Comparison of ENCODE assay signal across 21 cellular contexts in genomic region chr14:92605274-92605940, GRCh38.
DNase-seq lines count a peak whose midpoint lies in the region; ATAC-seq, FAIRE-seq and TF ChIP-seq lines count a peak whose summit lies in the region.
"Had no signal": no experiment of that assay in that cellular context is flagged by ENCODE, and none has a peak within 500 bp of the region (broad histone marks: within the 10 kb centered on the region; RNA-seq: fewer than 3 reads in every experiment).

No MANE protein-coding gene starts in this region.

- no peak overlapping the region for H3K4me3 ChIP-seq in GM12878
- H3K4me3 ChIP-seq in stomach smooth muscle (ENCODE audit: low read length in 2 of 2) = no peak overlapping the region
- H3K4me3 ChIP-seq: GM23338 had no signal

- DNase-seq in GM12878 (ENCODE audit: low read depth, low spot score) (no peak), immature natural killer cell (no peak), HTR-8/SVneo (ENCODE audit: insufficient read length, low spot score) (no peak), A172 (ENCODE audit: low spot score) (no peak), T-cell (no peak)
- DNase-seq in natural killer cell treated with Interleukin-12 subunit alpha and Interleukin-12 subunit beta and Interleukin-15 and Interleukin-18, amount 100 ng/mL, for 72 hours (ENCODE audit: low spot score) = no peak
- DNase-seq: ACHN; Caco-2; CD4-positive, alpha-beta T cell; HCEC 1CT; IMR-90 had no signal

- no peak overlapping the region for H2AFZ ChIP-seq in GM12878 (ENCODE audit: control insufficient read depth, low read depth, low read length)
- H2AFZ ChIP-seq: GM23338 had no signal

- SMC1A ChIA-PET in GM12878 (lab: Charles Lee; ENCODE audit: uncharacterized antibody, unreplicated experiment) = interaction anchor here (0.7 to 1.1 kb wide), 2 partner anchors 21 to 40 kb away, joined by 3 read pairs; no protein-coding TSS in a partner anchor

- peaks cover 57 to 84% of the 10 kb centered on the region in 2 donors for H3K4me1 Mint-ChIP-seq in immature natural killer cell
- H3K4me1 Mint-ChIP-seq in natural killer cell treated with Interleukin-12 subunit alpha and Interleukin-12 subunit beta and Interleukin-15 and Interleukin-18, amount 100 ng/mL, for 72 hours (ENCODE audit: low read depth in 2 of 2) = peaks cover 56 to 58% of the 10 kb centered on the region in 2 donors
- H3K4me1 Mint-ChIP-seq in T-cell = peaks cover 28 to 44% (median 34%) of the 10 kb centered on the region in 3 donors
- H3K4me1 Mint-ChIP-seq: GM23338 had no signal

- H3K36me3 ChIP-seq in GM12878 (ENCODE audit: control insufficient read depth in 2 of 2, insufficient read depth in 2 of 2, low read length in 1 of 2) = no peaks in the 10 kb centered on the region
- H3K36me3 ChIP-seq in stomach smooth muscle (ENCODE audit: control insufficient read depth in 2 of 2, insufficient read depth in 2 of 2, low read length in 2 of 2) = no peaks in the 10 kb centered on the region

- no peaks in the 10 kb centered on the region for H3K27me3 ChIP-seq in GM12878 (replicated peaks in 1 of 2; ENCODE audit: control insufficient read depth in 2 of 2, insufficient read depth in 2 of 2, low read length in 1 of 2)
- H3K27me3 ChIP-seq in stomach smooth muscle (ENCODE audit: control insufficient read depth in 1 of 2, insufficient read depth in 2 of 2, low read length in 2 of 2) = no peaks in the 10 kb centered on the region

- CTCF ChIA-PET in GM12878 (lab: Yijun Ruan, JAX) = interaction anchor here (0.6 to 0.8 kb wide), 2 partner anchors 11 to 91 kb away, joined by 3 read pairs; no protein-coding TSS in a partner anchor
- CTCF ChIA-PET in T-cell (lab: Charles Lee) = no interaction called here

- no peak for TF ChIP-seq POLR2A in GM12878 (IDR thresholded peaks at IDR 0.05; ENCODE audit: low read depth, low read length)

- TF ChIP-seq CTCF in GM12878 (IDR thresholded peaks at IDR 0.05 in 2 of 3, conservative IDR thresholded peaks at IDR 0.05 in 1 of 3; ENCODE audit: control insufficient read depth in 2 of 3, extremely low read depth in 1 of 3, insufficient read depth in 1 of 3, low read depth in 3 of 3, low read length in 3 of 3) = no peak

- H3K79me2 ChIP-seq in GM12878 (ENCODE audit: control insufficient read depth, insufficient read depth, low read length) = no peaks in the 10 kb centered on the region

- in situ Hi-C loops in GM12878 (cut with MboI) = no loop called here

- 97% methylated on average over 5 of the region's 5 CpGs for WGBS in GM12878 (ENCODE audit: insufficient coverage, insufficient replicate concordance, low lambda C conversion rate, missing lambda C conversion rate)

- no peak for TF ChIP-seq RAD21 in GM12878 (IDR thresholded peaks at IDR 0.05; ENCODE audit: insufficient read depth, low read depth, low read length)

- intact Hi-C loops in GM12878 (cut with micrococcal nuclease; ENCODE audit: unreplicated experiment) = no loop called here

- peak overlapping the region in 5 of 6 donors; percentile 18 to 81 (median 26) for H3K27ac Mint-ChIP-seq in immature natural killer cell
- peak overlapping the region; percentile 31 to 86 for H3K27ac Mint-ChIP-seq in natural killer cell treated with Interleukin-12 subunit alpha and Interleukin-12 subunit beta and Interleukin-15 and Interleukin-18, amount 100 ng/mL, for 72 hours
- no peak overlapping the region for H3K27ac Mint-ChIP-seq in T-cell
- H3K27ac Mint-ChIP-seq: CD4-positive, alpha-beta T cell; GM23338 had no signal

- H3K9ac ChIP-seq in GM12878 (ENCODE audit: control insufficient read depth, insufficient read depth, low read length) = no peak overlapping the region
- H3K9ac ChIP-seq in stomach smooth muscle (ENCODE audit: low read length in 2 of 2) = no peak overlapping the region

- H3K36me3 Mint-ChIP-seq in immature natural killer cell (peaks cover 7 to 11% (median 9%) of the 10 kb centered on the region in 3 donors), T-cell (peaks cover 5% of the 10 kb centered on the region)
- H3K36me3 Mint-ChIP-seq in natural killer cell treated with Interleukin-12 subunit alpha and Interleukin-12 subunit beta and Interleukin-15 and Interleukin-18, amount 100 ng/mL, for 72 hours = peaks cover 17% of the 10 kb centered on the region

- BruUV-seq in GM12878 (replicated peaks; lab: Mats Ljungman, UMichigan) = TSS peak; percentile 35

- no peak overlapping the region for H3K4me2 ChIP-seq in GM12878 (ENCODE audit: control insufficient read depth, insufficient read depth)
- H3K4me2 ChIP-seq: GM23338 had no signal

- no peaks in the 10 kb centered on the region; the same call in 1 of the 2 replicates for H3K4me1 ChIP-seq in GM12878 (ENCODE audit: control insufficient read depth, insufficient read depth, low read length)
- peaks cover 56% of the 10 kb centered on the region for H3K4me1 ChIP-seq in stomach smooth muscle (ENCODE audit: control insufficient read depth, insufficient read depth, low read length)
- H3K4me1 ChIP-seq: Caco-2 had no signal

- H3K4me3 Mint-ChIP-seq in immature natural killer cell (no peak overlapping the region), T-cell (no peak overlapping the region)
- H3K4me3 Mint-ChIP-seq in natural killer cell treated with Interleukin-12 subunit alpha and Interleukin-12 subunit beta and Interleukin-15 and Interleukin-18, amount 100 ng/mL, for 72 hours = no peak overlapping the region
- H3K4me3 Mint-ChIP-seq: CD4-positive, alpha-beta T cell; GM23338 had no signal

- RAD21 ChIA-PET in GM12878 (lab: Charles Lee; ENCODE audit: unreplicated experiment) = interaction anchor here (0.7 kb wide), 1 partner anchor 190 kb away, joined by 3 read pairs; no protein-coding TSS in a partner anchor

- no peak overlapping the region for H3K27ac ChIP-seq in GM12878 (ENCODE audit: control insufficient read depth, insufficient read depth)
- peak overlapping the region; percentile 99 for H3K27ac ChIP-seq in stomach smooth muscle (ENCODE audit: low read length)
- H3K27ac ChIP-seq: C4-2B, HL-60 had no signal

- H3K27me3 Mint-ChIP-seq in immature natural killer cell (ENCODE audit: low read depth in 3 of 3) = peaks cover 4 to 12% (median 9%) of the 10 kb centered on the region in 3 donors
- H3K27me3 Mint-ChIP-seq in natural killer cell treated with Interleukin-12 subunit alpha and Interleukin-12 subunit beta and Interleukin-15 and Interleukin-18, amount 100 ng/mL, for 72 hours = no peaks in the 10 kb centered on the region
- H3K27me3 Mint-ChIP-seq in T-cell = no peaks in the 10 kb centered on the region
- H3K27me3 Mint-ChIP-seq: CD4-positive, alpha-beta T cell had no signal

- ATAC-seq in GM12878 (no peak), HG03354 (IDR thresholded peaks at IDR 0.05; ENCODE audit: poor library complexity, severe bottlenecking, unreplicated experiment) (no peak), T-cell (replicated peaks in 1 of 4) (no peak)
- no peak for ATAC-seq in natural killer cell treated with Interleukin-12 subunit alpha and Interleukin-12 subunit beta and Interleukin-15 and Interleukin-18, amount 100 ng/mL, for 72 hours
- ATAC-seq: GM23338 had no signal

- TF ChIP-seq EP300 in GM12878 (IDR thresholded peaks at IDR 0.05; ENCODE audit: borderline replicate concordance in 1 of 2, control insufficient read depth in 1 of 2, low read depth in 2 of 2, low read length in 2 of 2) = no peak

- H3K9me3 ChIP-seq in GM12878 (replicated peaks; ENCODE audit: control insufficient read depth, insufficient read depth, low read length) (no peaks in the 10 kb centered on the region; the same call in 2 of the 3 replicates), stomach smooth muscle (ENCODE audit: control insufficient read depth in 2 of 2, low read length in 2 of 2) (peaks cover 3 to 10% of the 10 kb centered on the region in 2 donors)
- H3K9me3 ChIP-seq: Caco-2 had no signal

- H4K20me1 ChIP-seq in GM12878 (ENCODE audit: control insufficient read depth, insufficient read depth) = no peaks in the 10 kb centered on the region

- no peak for FAIRE-seq in GM12878 (lab: Jason Lieb, UNC)
- no peak for FAIRE-seq in HTR-8/SVneo (lab: Jason Lieb, UNC)
- FAIRE-seq: A204.1, D721Med, G401.6, GM12892, H54 had no signal

- POLR2A ChIA-PET in GM12878 (lab: Charles Lee) = interaction anchor here (0.6 kb wide), 1 partner anchor 494 kb away, joined by 3 read pairs; no protein-coding TSS in a partner anchor
- POLR2A ChIA-PET in T-cell (lab: Charles Lee) = no interaction called here

- no peaks in the 10 kb centered on the region for H3K9me3 Mint-ChIP-seq in immature natural killer cell
- H3K9me3 Mint-ChIP-seq in natural killer cell treated with Interleukin-12 subunit alpha and Interleukin-12 subunit beta and Interleukin-15 and Interleukin-18, amount 100 ng/mL, for 72 hours = no peaks in the 10 kb centered on the region
- H3K9me3 Mint-ChIP-seq in T-cell = no peaks in the 10 kb centered on the region
- H3K9me3 Mint-ChIP-seq: CD4-positive, alpha-beta T cell; GM23338 had no signal

TF ChIP-seq in GM12878, 131 proteins besides CTCF, POLR2A, EP300 and RAD21 (continues in another document):
- TF ChIP-seq ZNF592 (IDR thresholded peaks at IDR 0.05) (no peak), NR2F1 (conservative IDR thresholded peaks at IDR 0.05) (no peak), FOXM1 (IDR thresholded peaks at IDR 0.05; ENCODE audit: low read depth, low read length) (no peak), CREM (IDR thresholded peaks at IDR 0.05; ENCODE audit: low read depth) (no peak)

Comparison
In these comparisons a context has a peak if more than half of its experiments do, and no peak if none do; other contexts are left out.
1. H3K27ac Mint-ChIP-seq: peak in immature natural killer cell (5 of 6) and natural killer cell treated with Interleukin-12 subunit alpha and Interleukin-12 subunit beta and Interleukin-15 and Interleukin-18, amount 100 ng/mL, for 72 hours (2 of 2); none in T-cell (0 of 2).